ENCODE assay signal across 17 cellular contexts in genomic region chr13:77988355-77988754, GRCh38.
DNase-seq lines count a peak whose midpoint lies in the region; ATAC-seq and TF ChIP-seq lines count a peak whose summit lies in the region.
"Had no signal": no experiment of that assay in that cellular context is flagged by ENCODE, and none has a peak within 500 bp of the region (broad histone marks: within the 10 kb centered on the region; RNA-seq: fewer than 3 reads in every experiment).

No MANE protein-coding gene starts in this region.

- CTCF ChIA-PET in CD8-positive, alpha-beta T cell (lab: Charles Lee) = no interaction called here

- H4K20me1 ChIP-seq in neural progenitor cell (ENCODE audit: low read depth) = no peaks in the 10 kb centered on the region

- H3K56ac ChIP-seq in mesendoderm (ENCODE audit: low read length) = no peak overlapping the region

- peaks cover 20% of the 10 kb centered on the region for H3K4me1 Mint-ChIP-seq in neural progenitor cell
- no peaks in the 10 kb centered on the region for H3K4me1 Mint-ChIP-seq in CD8-positive, alpha-beta T cell (ENCODE audit: low read depth)
- H3K4me1 Mint-ChIP-seq: CD4-positive, alpha-beta memory T cell had no signal

- intact Hi-C loops in left ventricle myocardium superior (cut with micrococcal nuclease) = no loop called here
- intact Hi-C loops in cardiac septum (cut with DNase I) = no loop called here
- intact Hi-C loops in body of pancreas (cut with DNase I) = no loop called here
- intact Hi-C loops in CD8-positive, alpha-beta T cell (cut with DNase I, micrococcal nuclease) = no loop called here

- no peak overlapping the region for H4K8ac ChIP-seq in mesendoderm (ENCODE audit: low read depth, low read length)

- H3K79me2 ChIP-seq in mesendoderm (ENCODE audit: control insufficient read depth, insufficient read depth, low read length) (no peaks in the 10 kb centered on the region), neural progenitor cell (ENCODE audit: low read depth) (no peaks in the 10 kb centered on the region)

- DNase-seq in left ventricle myocardium superior (no peak), cardiac septum (ENCODE audit: low spot score) (no peak), body of pancreas (no peak), mesendoderm (no peak), neural progenitor cell (ENCODE audit: low spot score) (no peak), HT-29 (ENCODE audit: low spot score) (no peak)
- no peak for DNase-seq in CD8-positive, alpha-beta T cell
- DNase-seq: C1 segment of cervical spinal cord; Caco-2; CD4-positive, alpha-beta memory T cell; DMS153; DND-41; GM23248; H9; HFFc6 had no signal

- H3K4me2 ChIP-seq in mesendoderm (ENCODE audit: low read length) (no peak overlapping the region), neural progenitor cell (no peak overlapping the region)

- H3K27ac ChIP-seq in body of pancreas = no peak overlapping the region
- H3K27ac ChIP-seq in mesendoderm (ENCODE audit: low read depth, low read length) = no peak overlapping the region
- H3K27ac ChIP-seq in neural progenitor cell = no peak overlapping the region
- H3K27ac ChIP-seq in CD8-positive, alpha-beta T cell (ENCODE audit: low read depth, low read length) = no peak overlapping the region
- H3K27ac ChIP-seq: GM23248 had no signal

- no peak for TF ChIP-seq CTCF in body of pancreas (IDR thresholded peaks at IDR 0.05)
- TF ChIP-seq CTCF in neural progenitor cell (IDR thresholded peaks at IDR 0.05) = no peak
- no peak for TF ChIP-seq CTCF in CD8-positive, alpha-beta T cell (IDR thresholded peaks at IDR 0.05)

- H3K9ac ChIP-seq in mesendoderm (ENCODE audit: low read length) = no peak overlapping the region
- no peak overlapping the region for H3K9ac ChIP-seq in neural progenitor cell
- H3K9ac ChIP-seq: GM23248 had no signal

- peaks cover 4% of the 10 kb centered on the region for H3K9me3 Mint-ChIP-seq in neural progenitor cell
- no peaks in the 10 kb centered on the region for H3K9me3 Mint-ChIP-seq in CD8-positive, alpha-beta T cell
- H3K9me3 Mint-ChIP-seq: CD4-positive, alpha-beta memory T cell; H9; HFFc6 had no signal

- POLR2A ChIA-PET in CD8-positive, alpha-beta T cell (lab: Charles Lee) = no interaction called here

- H3K9me3 ChIP-seq in body of pancreas (no peaks in the 10 kb centered on the region), neural progenitor cell (ENCODE audit: low read depth) (no peaks in the 10 kb centered on the region)
- H3K9me3 ChIP-seq in CD8-positive, alpha-beta T cell (ENCODE audit: low read length) = no peaks in the 10 kb centered on the region
- H3K9me3 ChIP-seq: Caco-2 had no signal

- peak overlapping the region; percentile 13 for H3K27ac Mint-ChIP-seq in neural progenitor cell
- H3K27ac Mint-ChIP-seq in CD8-positive, alpha-beta T cell = no peak overlapping the region
- H3K27ac Mint-ChIP-seq: CD4-positive, alpha-beta memory T cell; HFFc6 had no signal

- no peaks in the 10 kb centered on the region for H3K36me3 Mint-ChIP-seq in neural progenitor cell
- H3K36me3 Mint-ChIP-seq in CD8-positive, alpha-beta T cell = no peaks in the 10 kb centered on the region
- H3K36me3 Mint-ChIP-seq: CD4-positive, alpha-beta memory T cell had no signal

- H2BK5ac ChIP-seq in mesendoderm (ENCODE audit: low read length) = no peak overlapping the region

- no peak for TF ChIP-seq POLR2A in body of pancreas (IDR thresholded peaks at IDR 0.05)

- H3K27me3 Mint-ChIP-seq in neural progenitor cell (ENCODE audit: insufficient read depth, low read depth) = no peaks in the 10 kb centered on the region
- no peaks in the 10 kb centered on the region for H3K27me3 Mint-ChIP-seq in CD8-positive, alpha-beta T cell (ENCODE audit: low read depth)

- H3K79me1 ChIP-seq in mesendoderm (ENCODE audit: low read length) = no peaks in the 10 kb centered on the region

- no peak overlapping the region for H2BK120ac ChIP-seq in mesendoderm (ENCODE audit: low read depth, low read length)

- H3K23ac ChIP-seq in mesendoderm (ENCODE audit: low read length) = no peak overlapping the region

- H3K4ac ChIP-seq in mesendoderm (ENCODE audit: low read depth, low read length) = no peak overlapping the region

- H4K5ac ChIP-seq in mesendoderm (ENCODE audit: low read length) = no peak overlapping the region

- H3K4me1 ChIP-seq in body of pancreas = no peaks in the 10 kb centered on the region
- peaks cover 4% of the 10 kb centered on the region for H3K4me1 ChIP-seq in mesendoderm (ENCODE audit: control insufficient read depth, low read depth, low read length)
- no peaks in the 10 kb centered on the region for H3K4me1 ChIP-seq in neural progenitor cell
- H3K4me1 ChIP-seq in CD8-positive, alpha-beta T cell (ENCODE audit: insufficient read depth, low read length) = no peaks in the 10 kb centered on the region
- H3K4me1 ChIP-seq: Caco-2 had no signal

- H3K18ac ChIP-seq in mesendoderm (ENCODE audit: low read length) = no peak overlapping the region

- H3K36me3 ChIP-seq in body of pancreas (replicated peaks in 1 of 2; ENCODE audit: insufficient read depth in 1 of 2, low read depth in 2 of 2) (no peaks in the 10 kb centered on the region), mesendoderm (ENCODE audit: control insufficient read depth, insufficient read depth, low read length) (no peaks in the 10 kb centered on the region), neural progenitor cell (no peaks in the 10 kb centered on the region)
- H3K36me3 ChIP-seq in CD8-positive, alpha-beta T cell (ENCODE audit: insufficient read depth, low read length) = no peaks in the 10 kb centered on the region

- H2BK15ac ChIP-seq in mesendoderm (replicated peaks; ENCODE audit: low read depth) = peak overlapping the region; percentile 19

- H2AFZ ChIP-seq in neural progenitor cell (replicated peaks) = peak overlapping the region; percentile 18
- H2AFZ ChIP-seq: GM23248 had no signal

- H3K27me3 ChIP-seq in body of pancreas (no peaks in the 10 kb centered on the region), mesendoderm (ENCODE audit: insufficient read depth, low read length, poor library complexity) (no peaks in the 10 kb centered on the region), neural progenitor cell (no peaks in the 10 kb centered on the region)
- H3K27me3 ChIP-seq in CD8-positive, alpha-beta T cell (ENCODE audit: insufficient read depth, low read length) = no peaks in the 10 kb centered on the region

- ATAC-seq in left ventricle myocardium superior = peak; percentile 20
- ATAC-seq in body of pancreas = peak; percentile 30
- ATAC-seq in esophagus mucosa = no peak
- ATAC-seq in CD8-positive, alpha-beta T cell = no peak
- ATAC-seq: HCT116 had no signal

- H3K4me3 Mint-ChIP-seq in neural progenitor cell = no peak overlapping the region
- no peak overlapping the region for H3K4me3 Mint-ChIP-seq in CD8-positive, alpha-beta T cell
- H3K4me3 Mint-ChIP-seq: CD4-positive, alpha-beta memory T cell; H9; HFFc6 had no signal

- no peaks in the 10 kb centered on the region for H3F3A ChIP-seq in neural progenitor cell (ENCODE audit: low read depth)

- H2AK5ac ChIP-seq in mesendoderm (ENCODE audit: low read length) = no peak overlapping the region

- H3K4me3 ChIP-seq in body of pancreas (no peak overlapping the region), mesendoderm (ENCODE audit: low read length) (no peak overlapping the region), neural progenitor cell (no peak overlapping the region)
- H3K4me3 ChIP-seq in CD8-positive, alpha-beta T cell (ENCODE audit: low read depth, low read length) = no peak overlapping the region
- H3K4me3 ChIP-seq: GM23248 had no signal

- 48 to 60% methylated on average over 2 of the region's 2 CpGs for WGBS in body of pancreas, 2 donors
- no CpG with 5 or more reads among the region's 2 CpGs for WGBS in mesendoderm (ENCODE audit: extremely low coverage, insufficient coverage, low lambda C conversion rate)

Comparison
In these comparisons a context has a peak if more than half of its experiments do, and no peak if none do; other contexts are left out.
1. ATAC-seq: peak in left ventricle myocardium superior (single experiment) and body of pancreas (single experiment); none in esophagus mucosa (single experiment) and CD8-positive, alpha-beta T cell (single experiment).